ENCODE assay signal across 8 cellular contexts in genomic region chrX:119758682-119759332, GRCh38. TPM values are rescaled to one million over a fixed set of nuclear protein-coding genes. Genes with fewer than 3 reads are reported as not detected.
DNase-seq lines count a peak whose midpoint lies in the region; ATAC-seq and TF ChIP-seq lines count a peak whose summit lies in the region.

No MANE protein-coding gene starts in this region.

- H3K36me3 Mint-ChIP-seq in HFFc6 (ENCODE audit: low read depth): no peaks in the 10 kb centered on the region
- no peaks in the 10 kb centered on the region for H3K36me3 Mint-ChIP-seq in activated CD8-positive, alpha-beta T cell treated with anti-CD3 and anti-CD28 coated beads for 36 hours (ENCODE audit: low read depth)

- no peak overlapping the region for H3K27ac Mint-ChIP-seq in HFFc6
- H3K27ac Mint-ChIP-seq in activated CD8-positive, alpha-beta T cell treated with anti-CD3 and anti-CD28 coated beads for 36 hours: no peak overlapping the region

- no peaks in the 10 kb centered on the region for H3K36me3 ChIP-seq in osteoblast (ENCODE audit: insufficient read depth, low read length)

- H3K27me3 Mint-ChIP-seq in HFFc6 (ENCODE audit: insufficient read depth): no peaks in the 10 kb centered on the region; the same call in none of the 2 replicates
- no peaks in the 10 kb centered on the region for H3K27me3 Mint-ChIP-seq in activated CD8-positive, alpha-beta T cell treated with anti-CD3 and anti-CD28 coated beads for 36 hours

- no peaks in the 10 kb centered on the region for H3K79me2 ChIP-seq in osteoblast (ENCODE audit: insufficient read depth, low read length)

- POLR2A ChIA-PET in activated CD8-positive, alpha-beta T cell treated with anti-CD3 and anti-CD28 coated beads for 36 hours (lab: Charles Lee): interaction anchor here (0.6 to 2.7 kb wide), 7 partner anchors 17 to 112 kb away, joined by 3 to 18 read pairs (median 3); partner anchors contain the start of genes NDUFA1, RNF113A and RPL39

- peaks cover 14% of the 10 kb centered on the region for H3K4me1 Mint-ChIP-seq in HFFc6 (ENCODE audit: low read depth)
- peaks cover 45% of the 10 kb centered on the region for H3K4me1 Mint-ChIP-seq in activated CD8-positive, alpha-beta T cell treated with anti-CD3 and anti-CD28 coated beads for 36 hours (ENCODE audit: low read depth)

- ATAC-seq in activated CD8-positive, alpha-beta T cell treated with anti-CD3 and anti-CD28 coated beads for 36 hours: peak; percentile 12

- H3K4me1 ChIP-seq in osteoblast (ENCODE audit: insufficient read depth, low read length): peaks cover 14% of the 10 kb centered on the region

- H3K4me3 ChIP-seq in osteoblast (ENCODE audit: insufficient read depth, low read length): peak overlapping the region; percentile 66

- H3K4me2 ChIP-seq in osteoblast (ENCODE audit: insufficient read depth, low read length): peak overlapping the region; percentile 71

- no peak for DNase-seq in HFFc6
- DNase-seq in activated CD8-positive, alpha-beta T cell treated with anti-CD3 and anti-CD28 coated beads for 36 hours: peak; percentile 31
- DNase-seq in fibroblast of gingiva (ENCODE audit: low read depth): peak; percentile 2
- peak; percentile 67 for DNase-seq in osteoblast (ENCODE audit: insufficient read length, low spot score, missing footprints)
- no peak for DNase-seq in NCI-H524 treated with DMSO at 0.1 percent for 48 hours (lab: John Stamatoyannopoulos, UW)
- no peak for DNase-seq in SHP77 treated with DMSO at 0.1 percent for 48 hours (lab: John Stamatoyannopoulos, UW)
- no peak for DNase-seq in T1000 (lab: John Stamatoyannopoulos, UW)

- no peaks in the 10 kb centered on the region for H4K20me1 ChIP-seq in osteoblast (ENCODE audit: insufficient read depth, low read length)

- CTCF ChIA-PET in activated CD8-positive, alpha-beta T cell treated with anti-CD3 and anti-CD28 coated beads for 36 hours (lab: Charles Lee): interaction anchor here (0.6 to 2.7 kb wide), 6 partner anchors 9 to 82 kb away, joined by 3 to 7 read pairs (median 3); partner anchors contain the start of gene RPL39

- H3K4me3 Mint-ChIP-seq in HFFc6: peak overlapping the region; percentile 42
- H3K4me3 Mint-ChIP-seq in activated CD8-positive, alpha-beta T cell treated with anti-CD3 and anti-CD28 coated beads for 36 hours: peak overlapping the region; percentile 45

- H3K27ac ChIP-seq in 22Rv1: peak overlapping the region; percentile 63
- no peak overlapping the region for H3K27ac ChIP-seq in osteoblast (ENCODE audit: low read depth, low read length)

- no peaks in the 10 kb centered on the region for H3K9me3 Mint-ChIP-seq in HFFc6
- no peaks in the 10 kb centered on the region for H3K9me3 Mint-ChIP-seq in activated CD8-positive, alpha-beta T cell treated with anti-CD3 and anti-CD28 coated beads for 36 hours

- H2AFZ ChIP-seq in osteoblast (ENCODE audit: low read length): peak overlapping the region; percentile 47

- no peaks in the 10 kb centered on the region for H3K27me3 ChIP-seq in osteoblast (ENCODE audit: insufficient read depth, low read length)

- 0 out of 2 replicates have a peak, but pooled peaks have one; percentile 6 for TF ChIP-seq CTCF in 22Rv1 (IDR thresholded peaks at IDR 0.05)
- TF ChIP-seq CTCF in HFFc6 (IDR thresholded peaks at IDR 0.05): no peak
- TF ChIP-seq CTCF in activated CD8-positive, alpha-beta T cell treated with anti-CD3 and anti-CD28 coated beads for 36 hours (IDR thresholded peaks at IDR 0.05): no peak
- no peak for TF ChIP-seq CTCF in osteoblast (IDR thresholded peaks at IDR 0.05; ENCODE audit: extremely low read depth, low read depth, low read length)

- intact Hi-C loops in activated CD8-positive, alpha-beta T cell treated with anti-CD3 and anti-CD28 coated beads for 36 hours (cut with micrococcal nuclease): loop anchor here (10.0 kb wide), 2 partner anchors 64 to 154 kb away; partner anchors contain the start of genes NKRF and SEPTIN6

- H3K9me3 ChIP-seq in osteoblast (ENCODE audit: low read depth, low read length): no peaks in the 10 kb centered on the region

RNA-seq across cellular contexts. Expression of gene SOWAHD, which starts 0.4 kb away (rescaled TPM):
- total RNA-seq in HFFc6 (2021; fragmentation: NEBNext Ultra II Directional; extraction: Animal tissue kit (Norgen Biotek cat#: 25700)): under 1 TPM in 5 of 6 experiments, not detected in 1; 0.12 to 0.29 (median 0.24) TPM
- total RNA-seq in activated CD8-positive, alpha-beta T cell treated with anti-CD3 and anti-CD28 coated beads for 36 hours: under 1 TPM in 1 of 2 experiments, not detected in 1; 0.23 TPM
- under 0.01 and 0.72 TPM in 2 replicates for total RNA-seq in osteoblast

RNA-seq across cellular contexts. Expression of gene RPL39, which starts 32.6 kb away (rescaled TPM):
- 1,000 to 10,000 TPM; 1,260 to 1,533 (median 1,345) TPM for total RNA-seq in HFFc6 (2021; fragmentation: NEBNext Ultra II Directional; extraction: Animal tissue kit (Norgen Biotek cat#: 25700))
- total RNA-seq in activated CD8-positive, alpha-beta T cell treated with anti-CD3 and anti-CD28 coated beads for 36 hours: 1,000 to 10,000 TPM; 2,778 to 2,808 TPM
- 1,554 and 1,740 TPM in 2 replicates for total RNA-seq in osteoblast

Comparison
In these comparisons a context has a peak if more than half of its experiments do, and no peak if none do; other contexts are left out.
1. DNase-seq: peak in activated CD8-positive, alpha-beta T cell treated with anti-CD3 and anti-CD28 coated beads for 36 hours (single experiment), fibroblast of gingiva (single experiment) and osteoblast (single experiment); none in HFFc6 (single experiment), NCI-H524 treated with DMSO at 0.1 percent for 48 hours (single experiment), SHP77 treated with DMSO at 0.1 percent for 48 hours (single experiment) and T1000 (single experiment).